ENCODE assay signal across 14 cellular contexts in the genomic region with DNA sequence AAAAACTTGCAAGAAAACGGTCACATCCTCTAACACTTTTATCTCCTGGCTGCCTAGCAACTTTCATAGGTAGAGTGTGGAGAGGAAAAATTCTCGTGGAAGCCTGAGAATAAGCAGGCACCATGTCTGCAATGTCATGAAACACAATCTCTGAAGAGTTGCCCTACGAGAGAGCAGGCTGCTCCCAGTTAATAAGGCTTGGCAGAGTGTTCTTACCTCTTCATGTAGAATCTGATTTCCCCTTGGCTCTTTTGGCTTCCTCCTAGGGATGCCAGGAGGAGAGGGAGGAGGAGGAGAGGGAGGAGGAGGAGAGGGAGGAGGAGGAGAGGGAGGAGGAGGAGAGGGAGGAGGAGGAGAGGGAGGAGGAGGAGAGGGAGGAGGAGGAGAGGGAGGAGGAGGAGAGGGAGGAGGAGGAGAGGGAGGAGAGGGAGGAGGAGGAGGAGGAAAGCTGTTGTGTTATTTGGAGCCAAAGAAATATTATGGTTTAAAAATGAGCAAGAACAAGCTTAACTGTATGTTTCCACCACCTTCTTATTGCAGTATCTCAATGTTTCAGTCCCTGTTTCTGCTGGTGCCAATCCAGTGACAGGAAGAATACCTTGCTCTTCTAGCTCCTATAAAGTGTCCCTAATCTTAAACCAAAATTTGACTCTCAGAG.
"Had no signal": no experiment of that assay in that cellular context is flagged by ENCODE, and none has a peak within 500 bp of the region (broad histone marks: within the 10 kb centered on the region; RNA-seq: fewer than 3 reads in every experiment).

No MANE protein-coding gene starts in this region.

- H3K4me1 Mint-ChIP-seq: activated CD4-positive, alpha-beta memory T cell treated with anti-CD3 and anti-CD28 coated beads, Interleukin-2, amount 10 ng/mL, durations not matched to agents 7 days and 5 days; natural killer cell had no signal

- H3K27me3 Mint-ChIP-seq: progenitor cell of endocrine pancreas, type B pancreatic cell had no signal

- H3K9me3 Mint-ChIP-seq: type B pancreatic cell had no signal

- H3K4me3 Mint-ChIP-seq: activated CD4-positive, alpha-beta memory T cell treated with anti-CD3 and anti-CD28 coated beads, Interleukin-2, amount 10 ng/mL, durations not matched to agents 7 days and 5 days; activated T-cell treated with anti-CD3 and anti-CD28 coated beads, Interleukin-2, amount 50 U/mL, for 72 hours; natural killer cell; T-helper 2 cell treated with Interferon-gamma antibody and Interleukin-4, amounts not matched to agents 5 μg/mL and 100 μg/mL, for 36 hours; type B pancreatic cell had no signal

- DNase-seq: activated CD4-positive, alpha-beta memory T cell treated with anti-CD3 and anti-CD28 coated beads, Interleukin-2, amount 10 ng/mL, durations not matched to agents 7 days and 5 days; activated CD4-positive, alpha-beta T cell treated with anti-CD3 and anti-CD28 coated beads for 1 hour; activated naive CD4-positive, alpha-beta T cell treated with Interleukin-2 at 50 U/mL for 16 hours; activated T-cell treated with anti-CD3 and anti-CD28 coated beads, Interleukin-2, amount 50 U/mL, for 72 hours; cerebellar nuclear complex; dermis blood vessel endothelial cell; hypothalamus; natural killer cell; stimulated activated CD4-positive, alpha-beta T cell treated with anti-CD3 and anti-CD28 coated beads, Interleukin-12 subunit alpha, Interleukin-12 subunit beta, amount 100 ng/mL, for 4 hours; stimulated activated naive CD4-positive, alpha-beta T cell; SW 1271 had no signal

- ATAC-seq: activated T-cell treated with anti-CD3 and anti-CD28 coated beads, Interleukin-2, amount 50 U/mL, for 72 hours; natural killer cell had no signal

- H3K27ac Mint-ChIP-seq: activated CD4-positive, alpha-beta memory T cell treated with anti-CD3 and anti-CD28 coated beads, Interleukin-2, amount 10 ng/mL, durations not matched to agents 7 days and 5 days; natural killer cell; progenitor cell of endocrine pancreas; T-helper 2 cell treated with Interferon-gamma antibody and Interleukin-4, amounts not matched to agents 5 μg/mL and 100 μg/mL, for 36 hours; type B pancreatic cell had no signal

- H3K36me3 Mint-ChIP-seq: natural killer cell, type B pancreatic cell had no signal
